In the genomic region with DNA sequence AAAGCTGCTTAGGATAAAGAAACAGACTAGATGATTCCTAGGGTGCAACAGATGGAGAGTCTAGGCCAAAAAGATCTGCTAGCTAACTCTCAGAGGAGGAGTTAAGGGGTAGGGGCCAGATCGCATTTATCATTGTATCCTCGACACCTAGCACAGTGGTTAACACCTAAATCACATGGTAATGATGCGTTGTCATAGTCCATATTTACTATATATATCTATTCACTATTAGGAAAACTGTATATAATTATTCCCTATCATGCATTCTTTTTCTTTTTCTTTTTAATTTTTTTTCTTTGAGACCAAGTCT, we compare ENCODE assay signal across 1 cellular context.
TF ChIP-seq lines count a peak whose summit lies in the region.

No MANE protein-coding gene starts in this region.

TF ChIP-seq in HCT116, 20 proteins besides CTCF, POLR2A, EP300 and RAD21 (continued from another document):
- TF ChIP-seq, protein P1, sequence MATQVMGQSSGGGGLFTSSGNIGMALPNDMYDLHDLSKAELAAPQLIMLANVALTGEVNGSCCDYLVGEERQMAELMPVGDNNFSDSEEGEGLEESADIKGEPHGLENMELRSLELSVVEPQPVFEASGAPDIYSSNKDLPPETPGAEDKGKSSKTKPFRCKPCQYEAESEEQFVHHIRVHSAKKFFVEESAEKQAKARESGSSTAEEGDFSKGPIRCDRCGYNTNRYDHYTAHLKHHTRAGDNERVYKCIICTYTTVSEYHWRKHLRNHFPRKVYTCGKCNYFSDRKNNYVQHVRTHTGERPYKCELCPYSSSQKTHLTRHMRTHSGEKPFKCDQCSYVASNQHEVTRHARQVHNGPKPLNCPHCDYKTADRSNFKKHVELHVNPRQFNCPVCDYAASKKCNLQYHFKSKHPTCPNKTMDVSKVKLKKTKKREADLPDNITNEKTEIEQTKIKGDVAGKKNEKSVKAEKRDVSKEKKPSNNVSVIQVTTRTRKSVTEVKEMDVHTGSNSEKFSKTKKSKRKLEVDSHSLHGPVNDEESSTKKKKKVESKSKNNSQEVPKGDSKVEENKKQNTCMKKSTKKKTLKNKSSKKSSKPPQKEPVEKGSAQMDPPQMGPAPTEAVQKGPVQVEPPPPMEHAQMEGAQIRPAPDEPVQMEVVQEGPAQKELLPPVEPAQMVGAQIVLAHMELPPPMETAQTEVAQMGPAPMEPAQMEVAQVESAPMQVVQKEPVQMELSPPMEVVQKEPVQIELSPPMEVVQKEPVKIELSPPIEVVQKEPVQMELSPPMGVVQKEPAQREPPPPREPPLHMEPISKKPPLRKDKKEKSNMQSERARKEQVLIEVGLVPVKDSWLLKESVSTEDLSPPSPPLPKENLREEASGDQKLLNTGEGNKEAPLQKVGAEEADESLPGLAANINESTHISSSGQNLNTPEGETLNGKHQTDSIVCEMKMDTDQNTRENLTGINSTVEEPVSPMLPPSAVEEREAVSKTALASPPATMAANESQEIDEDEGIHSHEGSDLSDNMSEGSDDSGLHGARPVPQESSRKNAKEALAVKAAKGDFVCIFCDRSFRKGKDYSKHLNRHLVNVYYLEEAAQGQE (IDR thresholded peaks at IDR 0.05; ENCODE audit: low read depth): no peak
- no peak for TF ChIP-seq CBX3 (IDR thresholded peaks at IDR 0.05; ENCODE audit: low read depth)
- TF ChIP-seq YY1 (IDR thresholded peaks at IDR 0.05; ENCODE audit: extremely low read depth, insufficient replicate concordance, low read depth, low read length): no peak
- no peak for TF ChIP-seq EZH2 (IDR thresholded peaks at IDR 0.05)
- TF ChIP-seq, protein P2, sequence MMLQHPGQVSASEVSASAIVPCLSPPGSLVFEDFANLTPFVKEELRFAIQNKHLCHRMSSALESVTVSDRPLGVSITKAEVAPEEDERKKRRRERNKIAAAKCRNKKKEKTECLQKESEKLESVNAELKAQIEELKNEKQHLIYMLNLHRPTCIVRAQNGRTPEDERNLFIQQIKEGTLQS (IDR thresholded peaks at IDR 0.05): no peak
- TF ChIP-seq SP1 (IDR thresholded peaks at IDR 0.05; ENCODE audit: low read depth): no peak
- TF ChIP-seq EGR1 (IDR thresholded peaks at IDR 0.05; ENCODE audit: low read depth): no peak
- TF ChIP-seq ELF1 (IDR thresholded peaks at IDR 0.05; ENCODE audit: borderline replicate concordance, low read depth): no peak
- no peak for TF ChIP-seq CEBPB (IDR thresholded peaks at IDR 0.05; ENCODE audit: low read depth)
- TF ChIP-seq POLR2AphosphoS5 (IDR thresholded peaks at IDR 0.05; ENCODE audit: low read depth, low read length): no peak
- no peak for TF ChIP-seq SRF (IDR thresholded peaks at IDR 0.05; ENCODE audit: low read depth)
